ENCODE assay signal across 1 cellular context in genomic region chr19:7582446-7582845, GRCh38.
TF ChIP-seq lines count a peak whose summit lies in the region.

No MANE protein-coding gene starts in this region.

TF ChIP-seq in GM23338, 12 proteins besides CTCF, POLR2A, EP300 and RAD21 (continued from another document):
- no peak for TF ChIP-seq ETS1 (IDR thresholded peaks at IDR 0.05)
- no peak for TF ChIP-seq EZH2 (IDR thresholded peaks at IDR 0.05; ENCODE audit: low read depth, unreplicated experiment)
- no peak for TF ChIP-seq REST (IDR thresholded peaks at IDR 0.05; ENCODE audit: unreplicated experiment)
- TF ChIP-seq NANOG (IDR thresholded peaks at IDR 0.05; ENCODE audit: borderline replicate concordance), result no peak
- TF ChIP-seq STAT1 (IDR thresholded peaks at IDR 0.05; ENCODE audit: unreplicated experiment), result no peak
- no peak for TF ChIP-seq EZH2phosphoT487 (IDR thresholded peaks at IDR 0.05; ENCODE audit: unreplicated experiment)
- no peak for TF ChIP-seq POLR2AphosphoS5 (IDR thresholded peaks at IDR 0.05; ENCODE audit: low read depth)
- TF ChIP-seq CREB1 (CRISPR knock-in tag; IDR thresholded peaks at IDR 0.05; ENCODE audit: low read depth), result no peak
- TF ChIP-seq ZNF331 (CRISPR knock-in tag; IDR thresholded peaks at IDR 0.05; ENCODE audit: low read depth), result no peak
- no peak for TF ChIP-seq ZNF114 (CRISPR knock-in tag; IDR thresholded peaks at IDR 0.05)
